Comparison of ENCODE assay signal across 8 cellular contexts in genomic region chr11:27701262-27702105, GRCh38. TPM values are rescaled to one million over a fixed set of nuclear protein-coding genes. Genes with fewer than 3 reads are reported as not detected.
DNase-seq lines count a peak whose midpoint lies in the region; ATAC-seq and TF ChIP-seq lines count a peak whose summit lies in the region.

No MANE protein-coding gene starts in this region.

- intact Hi-C loops in posterior cingulate gyrus (cut with DNase I), result no loop called here

- CTCF ChIA-PET in activated naive CD4-positive, alpha-beta T cell treated with anti-CD3 and anti-CD28 coated beads, Interleukin-2, amount 10 ng/mL, durations not matched to agents 7 days and 5 days (lab: Charles Lee), result no interaction called here

- peaks cover 49% of the 10 kb centered on the region for H3K27me3 ChIP-seq in HL-60 (ENCODE audit: insufficient read depth, poor library complexity, severe bottlenecking)

- TF ChIP-seq CTCF in HL-60 (IDR thresholded peaks at IDR 0.05; ENCODE audit: insufficient read depth, low read length) (no peak), WI38 (IDR thresholded peaks at IDR 0.05; ENCODE audit: low read depth, low read length) (0 out of 2 replicates have a peak, but pooled peaks have one; percentile 13), glutamatergic neuron (IDR thresholded peaks at IDR 0.05; ENCODE audit: partially characterized antibody, unreplicated experiment) (no peak)

- no peak for ATAC-seq in HG02610 (IDR thresholded peaks at IDR 0.05; ENCODE audit: unreplicated experiment)

- H3K4me1 Mint-ChIP-seq in activated naive CD4-positive, alpha-beta T cell treated with anti-CD3 and anti-CD28 coated beads, Interleukin-2, amount 10 ng/mL, durations not matched to agents 7 days and 5 days, result peaks cover 23% of the 10 kb centered on the region
- peaks cover 2% of the 10 kb centered on the region for H3K4me1 Mint-ChIP-seq in glutamatergic neuron (ENCODE audit: low read depth, unreplicated experiment)

- peak overlapping the region; percentile 69 for H3K4me3 Mint-ChIP-seq in activated naive CD4-positive, alpha-beta T cell treated with anti-CD3 and anti-CD28 coated beads, Interleukin-2, amount 10 ng/mL, durations not matched to agents 7 days and 5 days
- H3K4me3 Mint-ChIP-seq in glutamatergic neuron (ENCODE audit: unreplicated experiment), result peak overlapping the region; percentile 97

- H3K27me3 Mint-ChIP-seq in activated naive CD4-positive, alpha-beta T cell treated with anti-CD3 and anti-CD28 coated beads, Interleukin-2, amount 10 ng/mL, durations not matched to agents 7 days and 5 days, result peaks cover 58% of the 10 kb centered on the region
- H3K27me3 Mint-ChIP-seq in glutamatergic neuron (ENCODE audit: unreplicated experiment), result peaks cover 13% of the 10 kb centered on the region

- H3K9me3 Mint-ChIP-seq in activated naive CD4-positive, alpha-beta T cell treated with anti-CD3 and anti-CD28 coated beads, Interleukin-2, amount 10 ng/mL, durations not matched to agents 7 days and 5 days, result no peaks in the 10 kb centered on the region
- peaks cover 7% of the 10 kb centered on the region for H3K9me3 Mint-ChIP-seq in glutamatergic neuron (ENCODE audit: unreplicated experiment)

- H3K36me3 Mint-ChIP-seq in activated naive CD4-positive, alpha-beta T cell treated with anti-CD3 and anti-CD28 coated beads, Interleukin-2, amount 10 ng/mL, durations not matched to agents 7 days and 5 days, result no peaks in the 10 kb centered on the region
- no peaks in the 10 kb centered on the region for H3K36me3 Mint-ChIP-seq in glutamatergic neuron (ENCODE audit: unreplicated experiment)

- H3K27ac Mint-ChIP-seq in activated naive CD4-positive, alpha-beta T cell treated with anti-CD3 and anti-CD28 coated beads, Interleukin-2, amount 10 ng/mL, durations not matched to agents 7 days and 5 days, result no peak overlapping the region
- H3K27ac Mint-ChIP-seq in glutamatergic neuron (ENCODE audit: unreplicated experiment), result no peak overlapping the region

- no peak overlapping the region for H3K27ac ChIP-seq in HL-60 (replicated peaks)

- H3K4me3 ChIP-seq in HL-60 (replicated peaks; ENCODE audit: insufficient read depth, low read length), result peak overlapping the region; percentile 55
- H3K4me3 ChIP-seq in WI38 (ENCODE audit: low read depth, low read length), result peak overlapping the region; percentile 97

- DNase-seq in activated naive CD4-positive, alpha-beta T cell treated with anti-CD3 and anti-CD28 coated beads, Interleukin-2, amount 10 ng/mL, durations not matched to agents 7 days and 5 days, result no peak
- DNase-seq in activated naive CD4-positive, alpha-beta T cell treated with Interleukin-2 at 50 U/mL for 16 hours, result no peak
- DNase-seq in HL-60 (ENCODE audit: low read depth in 1 of 2, low spot score in 1 of 2) (no peak), glutamatergic neuron (peak; percentile 27), posterior cingulate gyrus (peak in 9 of 10 donors; percentile 14 to 90 (median 46)), globus pallidus (ENCODE audit: low spot score) (no peak)

RNA-seq across cellular contexts. Expression of gene BDNF, which starts 1.2 kb away (rescaled TPM):
- 0.42 TPM for total RNA-seq in glutamatergic neuron (ENCODE audit: unreplicated experiment)

Comparison
In these comparisons a context has a peak if more than half of its experiments do, and no peak if none do; other contexts are left out.
1. DNase-seq: peak in glutamatergic neuron (single experiment) and posterior cingulate gyrus (9 of 10); none in activated naive CD4-positive, alpha-beta T cell treated with anti-CD3 and anti-CD28 coated beads, Interleukin-2, amount 10 ng/mL, durations not matched to agents 7 days and 5 days (single experiment), activated naive CD4-positive, alpha-beta T cell treated with Interleukin-2 at 50 U/mL for 16 hours (single experiment), HL-60 (0 of 2) and globus pallidus (single experiment).